22 cellular contexts compared by ENCODE assay signal in genomic region chr4:181597766-181598165, GRCh38.
DNase-seq lines count a peak whose midpoint lies in the region; ATAC-seq and TF ChIP-seq lines count a peak whose summit lies in the region.
"Had no signal": no experiment of that assay in that cellular context is flagged by ENCODE, and none has a peak within 500 bp of the region (broad histone marks: within the 10 kb centered on the region; RNA-seq: fewer than 3 reads in every experiment).

No MANE protein-coding gene starts in this region.

- TF ChIP-seq CTCF in mammary epithelial cell (conservative IDR thresholded peaks at IDR 0.05 in 1 of 2, IDR thresholded peaks at IDR 0.05 in 1 of 2; ENCODE audit: extremely low read depth in 1 of 2, insufficient read depth in 1 of 2, low read depth in 1 of 2, low read length in 2 of 2) (no peak), dorsolateral prefrontal cortex (IDR thresholded peaks at IDR 0.05 in 54 of 56, conservative IDR thresholded peaks at IDR 0.05 in 2 of 56; ENCODE audit: low read depth in 1 of 56, partially characterized antibody in 56 of 56) (no peak)

- H3K4me2 ChIP-seq in mammary epithelial cell (ENCODE audit: insufficient read depth, low read depth, low read length), result no peak overlapping the region

- no TSS peak for BruUV-seq in mammary epithelial cell (replicated peaks; lab: Mats Ljungman, UMichigan)

- no peaks in the 10 kb centered on the region for H3K79me2 ChIP-seq in mammary epithelial cell (ENCODE audit: insufficient read depth, low read length)

- CTCF ChIA-PET in mammary epithelial cell (lab: Charles Lee; ENCODE audit: low non-redundant PET), result no interaction called here

- DNase-seq in EH (ENCODE audit: low read depth), result peak; percentile 57
- DNase-seq in NCI-H146 (lab: John Stamatoyannopoulos, UW), result peak; percentile 78
- DNase-seq in mammary epithelial cell, result peak; percentile 4
- peak; percentile 20 for DNase-seq in non-pigmented ciliary epithelial cell (ENCODE audit: low read depth)
- DNase-seq in dedifferentiated amniotic fluid mesenchymal stem cell (ENCODE audit: extremely low spot score), result no peak
- no peak for DNase-seq in dorsolateral prefrontal cortex
- no peak for DNase-seq in activated CD4-positive, CD25-positive, alpha-beta regulatory T cell treated with anti-CD3 and anti-CD28 coated beads, Interleukin-2, amount 50 U/mL, for 72 hours
- DNase-seq: activated CD4-positive, alpha-beta T cell treated with anti-CD3 and anti-CD28 coated beads, Interleukin-2, amount 50 U/mL, for 1 hour; activated CD8-positive, alpha-beta memory T cell treated with anti-CD3 and anti-CD28 coated beads, Interleukin-2, amount 50 U/mL, for 4 hours; activated naive CD8-positive, alpha-beta T cell treated with anti-CD3 and anti-CD28 coated beads for 36 hours; cortex of kidney; HFFc6; Karpas-422; mucosa of descending colon; NCI-H1092 treated with DMSO at 0.1 percent for 48 hours; NCI-H2081; Peyer's patch; sigmoid colon; stimulated activated CD4-positive, alpha-beta T cell treated with anti-CD3 and anti-CD28 coated beads, Interleukin-1b, Interleukin-23, amount 100 ng/mL, for 48 hours; T-helper 17 cell had no signal

- H3K36me3 ChIP-seq in mammary epithelial cell (ENCODE audit: insufficient read depth, low read length), result no peaks in the 10 kb centered on the region
- H3K36me3 ChIP-seq: Peyer's patch, sigmoid colon had no signal

- H3K27me3 ChIP-seq in mammary epithelial cell (ENCODE audit: insufficient read depth, low read length), result no peaks in the 10 kb centered on the region
- H3K27me3 ChIP-seq in dorsolateral prefrontal cortex, result peaks cover 0 to 26% (median 0%) of the 10 kb centered on the region in 45 donors
- H3K27me3 ChIP-seq: Peyer's patch, sigmoid colon had no signal

- no peak for ATAC-seq in GM18907 (IDR thresholded peaks at IDR 0.05; ENCODE audit: unreplicated experiment)
- ATAC-seq: mucosa of descending colon, T-helper 17 cell had no signal

- in situ Hi-C loops in mammary epithelial cell (cut with MboI; ENCODE audit: low sequenced_read_pairs in 2 of 2), result no loop called here

- no peak overlapping the region for H3K4me3 ChIP-seq in mammary epithelial cell (replicated peaks in 1 of 3; ENCODE audit: insufficient read depth in 1 of 3, low read depth in 2 of 3, low read length in 3 of 3)
- H3K4me3 ChIP-seq in dorsolateral prefrontal cortex, result no peak overlapping the region
- H3K4me3 ChIP-seq: mucosa of descending colon, Peyer's patch, sigmoid colon had no signal

- no peak overlapping the region for H3K9ac ChIP-seq in mammary epithelial cell (ENCODE audit: insufficient read depth, low read length)

- no peak overlapping the region for H2AFZ ChIP-seq in mammary epithelial cell (ENCODE audit: low read depth, low read length)

- no peaks in the 10 kb centered on the region for H3K9me3 ChIP-seq in mammary epithelial cell (replicated peaks; ENCODE audit: insufficient read depth, low read length)
- H3K9me3 ChIP-seq: mucosa of descending colon, Peyer's patch, sigmoid colon had no signal

- H4K20me1 ChIP-seq in mammary epithelial cell (ENCODE audit: insufficient read depth, low read length), result no peaks in the 10 kb centered on the region

- dilution Hi-C loops in mammary epithelial cell (cut with HindIII; ENCODE audit: low sequenced_read_pairs), result no loop called here

- 85% methylated on average over 4 of the region's 4 CpGs for WGBS in mammary epithelial cell (ENCODE audit: low coverage, missing lambda C conversion rate)

- H3K4me1 ChIP-seq in mammary epithelial cell (ENCODE audit: insufficient read depth, low read length), result no peaks in the 10 kb centered on the region
- H3K4me1 ChIP-seq: Peyer's patch, sigmoid colon had no signal

- intact Hi-C loops in mammary epithelial cell (cut with micrococcal nuclease), result no loop called here
- intact Hi-C loops in dorsolateral prefrontal cortex (cut with DNase I), result no loop called here

- H3K27ac ChIP-seq in mammary epithelial cell (ENCODE audit: insufficient read depth, low read depth, low read length) (no peak overlapping the region), dorsolateral prefrontal cortex (no peak overlapping the region)
- H3K27ac ChIP-seq: C4-2B, Peyer's patch, sigmoid colon had no signal

Comparison
In these comparisons a context has a peak if more than half of its experiments do, and no peak if none do; other contexts are left out.
1. DNase-seq: peak in EH (single experiment), NCI-H146 (single experiment), mammary epithelial cell (single experiment) and non-pigmented ciliary epithelial cell (single experiment); none in dedifferentiated amniotic fluid mesenchymal stem cell (single experiment), dorsolateral prefrontal cortex (0 of 10) and activated CD4-positive, CD25-positive, alpha-beta regulatory T cell treated with anti-CD3 and anti-CD28 coated beads, Interleukin-2, amount 50 U/mL, for 72 hours (single experiment).